4 cellular contexts compared by ENCODE assay signal in genomic region chr12:4138532-4138931, GRCh38.
DNase-seq lines count a peak whose midpoint lies in the region; ATAC-seq, FAIRE-seq and TF ChIP-seq lines count a peak whose summit lies in the region.
"Not testable (repeated sequence)": the region's sequence is repeated elsewhere in the genome, so short reads cannot be mapped to it uniquely, and the experiment has no call there.

No MANE protein-coding gene starts in this region.

- TF ChIP-seq POLR2A in K562 (conservative IDR thresholded peaks at IDR 0.05), result not testable (repeated sequence)

- peaks cover 92% of the 10 kb centered on the region for H3K4me1 ChIP-seq in OCI-LY3 (ENCODE audit: low read length)
- not testable (repeated sequence) for H3K4me1 ChIP-seq in K562 (replicated peaks in 1 of 2; ENCODE audit: control insufficient read depth in 2 of 2, insufficient read depth in 2 of 2, low read length in 2 of 2)

- not testable (repeated sequence) for H3K9ac ChIP-seq in OCI-LY3 (ENCODE audit: low read length); K562 (ENCODE audit: insufficient read depth in 1 of 2, low read depth in 2 of 2, low read length in 2 of 2)

- not testable (repeated sequence) for ATAC-seq in activated CD8-positive, alpha-beta memory T cell treated with anti-CD3 and anti-CD28 coated beads, Interleukin-2, amount 10 ng/mL, durations not matched to agents 7 days and 5 days; K562

- TF ChIP-seq CTCF in OCI-LY3 (IDR thresholded peaks at IDR 0.05; ENCODE audit: low read depth, low read length); K562 (IDR thresholded peaks at IDR 0.05 in 2 of 3, conservative IDR thresholded peaks at IDR 0.05 in 1 of 3; ENCODE audit: insufficient read depth in 2 of 3, low read depth in 1 of 3, low read length in 3 of 3): not testable (repeated sequence)

- not testable (repeated sequence) for TF ChIP-seq RAD21 in K562 (CRISPR knock-in tag; conservative IDR thresholded peaks at IDR 0.05 in 1 of 2, IDR thresholded peaks at IDR 0.05 in 1 of 2)

- not testable (repeated sequence) for H3K27me3 ChIP-seq in OCI-LY3 (ENCODE audit: low read depth, low read length); K562 (ENCODE audit: control insufficient read depth in 2 of 2, insufficient read depth in 2 of 2, low read length in 2 of 2)

- WGBS in K562 (ENCODE audit: insufficient coverage, low coverage, missing lambda C conversion rate), result 0% methylated on average over 2 of the region's 3 CpGs

- not testable (repeated sequence) for H3K9me1 ChIP-seq in K562 (ENCODE audit: control insufficient read depth, insufficient read depth, low read length)

- H3K4me2 ChIP-seq in OCI-LY3 (ENCODE audit: low read length); K562 (ENCODE audit: insufficient read depth, low read length): not testable (repeated sequence)

- peak overlapping the region; percentile 97; the same call in 1 of the 2 replicates for H3K27ac ChIP-seq in OCI-LY3 (ENCODE audit: low read length)
- not testable (repeated sequence) for H3K27ac ChIP-seq in K562 (ENCODE audit: extremely low read depth, low read depth, low read length)

- POLR2A ChIA-PET in K562 (lab: Yijun Ruan, JAX), result interaction anchor here (1.0 kb wide), 1 partner anchor 16 kb away, joined by 3 read pairs; no protein-coding TSS in a partner anchor

- TF ChIP-seq EP300 in K562 (IDR thresholded peaks at IDR 0.05; ENCODE audit: low read length), result not testable (repeated sequence)

- H4K20me1 ChIP-seq in OCI-LY3 (ENCODE audit: insufficient read depth, low read length); K562 (replicated peaks; ENCODE audit: control insufficient read depth, insufficient read depth, low read length): not testable (repeated sequence)

- not testable (repeated sequence) for H3K27me3 Mint-ChIP-seq in activated CD8-positive, alpha-beta memory T cell treated with anti-CD3 and anti-CD28 coated beads, Interleukin-2, amount 10 ng/mL, durations not matched to agents 7 days and 5 days

- intact Hi-C loops in K562 (cut with micrococcal nuclease), result not testable (repeated sequence)

- in situ Hi-C loops in K562 (cut with MboI), result not testable (repeated sequence)

- not testable (repeated sequence) for H3K36me3 Mint-ChIP-seq in activated CD8-positive, alpha-beta memory T cell treated with anti-CD3 and anti-CD28 coated beads, Interleukin-2, amount 10 ng/mL, durations not matched to agents 7 days and 5 days

- not testable (repeated sequence) for H3K9me3 ChIP-seq in OCI-LY3 (ENCODE audit: insufficient read depth, low read length); K562 (replicated peaks; ENCODE audit: control insufficient read depth, insufficient read depth, low read depth, low read length)

- CTCF ChIA-PET in activated CD8-positive, alpha-beta memory T cell treated with anti-CD3 and anti-CD28 coated beads, Interleukin-2, amount 10 ng/mL, durations not matched to agents 7 days and 5 days (lab: Charles Lee), result interaction anchor here (0.7 to 1.5 kb wide), 2 partner anchors 137 to 139 kb away, joined by 3 to 4 read pairs; no protein-coding TSS in a partner anchor
- CTCF ChIA-PET in K562 (lab: Yijun Ruan, JAX; ENCODE audit: low intra/inter-chr PET ratio), result not testable (repeated sequence)

- not testable (repeated sequence) for H3K4me3 ChIP-seq in OCI-LY3 (ENCODE audit: low read length); K562

- H3K36me3 ChIP-seq in OCI-LY3 (replicated peaks; ENCODE audit: low read depth, low read length); K562 (ENCODE audit: control insufficient read depth, insufficient read depth, low read length): not testable (repeated sequence)

- not testable (repeated sequence) for H3K9me3 Mint-ChIP-seq in activated CD8-positive, alpha-beta memory T cell treated with anti-CD3 and anti-CD28 coated beads, Interleukin-2, amount 10 ng/mL, durations not matched to agents 7 days and 5 days (ENCODE audit: low read depth)

- not testable (repeated sequence) for FAIRE-seq in K562 (lab: Jason Lieb, UNC)

- H3K79me2 ChIP-seq in OCI-LY3 (ENCODE audit: low read length); K562 (ENCODE audit: control insufficient read depth, insufficient read depth, low read length): not testable (repeated sequence)

- not testable (repeated sequence) for H3K27ac Mint-ChIP-seq in activated CD8-positive, alpha-beta memory T cell treated with anti-CD3 and anti-CD28 coated beads, Interleukin-2, amount 10 ng/mL, durations not matched to agents 7 days and 5 days

- H2AFZ ChIP-seq in OCI-LY3 (ENCODE audit: low read depth, low read length); K562 (ENCODE audit: low read depth, low read length): not testable (repeated sequence)

- not testable (repeated sequence) for BruUV-seq in K562 (replicated peaks; lab: Mats Ljungman, UMichigan)

- DNase-seq in activated CD8-positive, alpha-beta memory T cell treated with anti-CD3 and anti-CD28 coated beads, Interleukin-2, amount 10 ng/mL, durations not matched to agents 7 days and 5 days, result peak; percentile 12
- not testable (repeated sequence) for DNase-seq in K562 (ENCODE audit: extremely low read depth in 1 of 4, low spot score in 3 of 4)
- peak; percentile 4 for DNase-seq in mesenteric fat pad (ENCODE audit: low spot score)

- H3K4me3 Mint-ChIP-seq in activated CD8-positive, alpha-beta memory T cell treated with anti-CD3 and anti-CD28 coated beads, Interleukin-2, amount 10 ng/mL, durations not matched to agents 7 days and 5 days, result not testable (repeated sequence)

- peaks cover 70% of the 10 kb centered on the region for H3K4me1 Mint-ChIP-seq in activated CD8-positive, alpha-beta memory T cell treated with anti-CD3 and anti-CD28 coated beads, Interleukin-2, amount 10 ng/mL, durations not matched to agents 7 days and 5 days

TF ChIP-seq in K562, 482 proteins besides CTCF, POLR2A, EP300 and RAD21:
- TF ChIP-seq KDM1A (IDR thresholded peaks at IDR 0.05), result peak; percentile 24 to 56; a peak in 1 of 4 replicates
- TF ChIP-seq BCOR (IDR thresholded peaks at IDR 0.05), result peak; percentile 73
- TF ChIP-seq ZNF146 (CRISPR knock-in tag; IDR thresholded peaks at IDR 0.05; ENCODE audit: unreplicated experiment), result peak; percentile 33
